In the genomic region with DNA sequence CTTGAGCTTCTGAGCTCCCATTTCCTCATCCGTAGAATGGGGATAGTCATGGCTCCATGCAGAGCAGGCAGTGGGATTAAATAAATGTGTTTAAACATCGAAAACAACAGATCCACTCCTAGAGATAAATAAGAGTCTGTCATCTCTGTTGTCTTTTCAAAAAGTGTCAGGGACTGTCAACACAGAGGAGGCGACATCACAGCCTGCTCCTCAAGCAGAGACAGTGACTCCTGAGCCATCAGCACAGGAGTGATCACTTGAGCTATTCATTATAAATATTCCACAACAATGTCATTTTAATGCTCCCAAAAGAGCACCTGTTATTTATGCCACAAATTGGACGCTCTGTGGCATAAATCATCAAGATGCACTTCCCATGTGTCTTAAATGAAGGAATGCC, we compare ENCODE assay signal across 28 cellular contexts.
"Had no signal": no experiment of that assay in that cellular context is flagged by ENCODE, and none has a peak within 500 bp of the region (broad histone marks: within the 10 kb centered on the region; RNA-seq: fewer than 3 reads in every experiment).

No MANE protein-coding gene starts in this region.

- H3K4me2 ChIP-seq: smooth muscle cell had no signal

- H3K27ac ChIP-seq: neutrophil, pancreas, psoas muscle, right lobe of liver, sigmoid colon, skin epidermis, spleen, suprapubic skin, testis, tibial artery, transverse colon, upper lobe of right lung, vagina had no signal

- H3K27me3 ChIP-seq: neutrophil, pancreas, right lobe of liver, sigmoid colon, spleen, suprapubic skin, testis, tibial artery, transverse colon, upper lobe of right lung, vagina had no signal

- H3K9me3 ChIP-seq: neutrophil, pancreas, psoas muscle, right lobe of liver, sigmoid colon, spleen, suprapubic skin, testis, tibial artery, transverse colon, upper lobe of right lung, vagina had no signal

- DNase-seq: naive thymus-derived CD4-positive, alpha-beta T cell; natural killer cell; nucleus accumbens; pancreas; psoas muscle; right cardiac atrium; right lobe of liver; sigmoid colon; spleen; stimulated activated CD4-positive, alpha-beta T cell treated with anti-CD3 and anti-CD28 coated beads, Interleukin-12 subunit alpha, Interleukin-12 subunit beta, amount 100 ng/mL, for 4 hours; stimulated activated CD4-positive, alpha-beta T cell treated with anti-CD3 and anti-CD28 coated beads, Interleukin-1b, Interleukin-23, amount 100 ng/mL, for 48 hours; stimulated activated CD4-positive, alpha-beta T cell treated with anti-CD3 and anti-CD28 coated beads, Interleukin-4, amount 100 ng/mL, for 1 hour; stimulated activated CD4-positive, alpha-beta T cell treated with anti-CD3 and anti-CD28 coated beads, Interleukin-4, amount 100 ng/mL, for 4 hours; stimulated activated CD8-positive, alpha-beta memory T cell treated with anti-CD3 and anti-CD28 coated beads, Interleukin-4, amount 100 ng/mL, for 48 hours; stimulated activated naive CD4-positive, alpha-beta T cell; stimulated activated naive CD8-positive, alpha-beta T cell treated with anti-CD3 and anti-CD28 coated beads, Interleukin-15, amount 100 ng/mL, for 72 hours; stimulated activated naive CD8-positive, alpha-beta T cell treated with anti-CD3 and anti-CD28 coated beads, Interleukin-15, Interleukin-2, amounts not matched to agents 100 U/mL and 50 U/mL, for 24 hours; substantia nigra; testis; tibial artery; transverse colon; upper lobe of right lung had no signal

- H3K36me3 ChIP-seq: neutrophil, pancreas, right lobe of liver, sigmoid colon, spleen, suprapubic skin, tibial artery, transverse colon, upper lobe of right lung, vagina had no signal

- ATAC-seq: naive thymus-derived CD4-positive, alpha-beta T cell; natural killer cell; psoas muscle; right cardiac atrium; right lobe of liver; stimulated activated memory B cell treated with anti-CD40 and anti-IgM and Interleukin-4, amounts not matched to agents 10 μg/mL and 1 μg/mL and 100 μg/mL, for 72 hours; stimulated activated naive CD8-positive, alpha-beta T cell treated with anti-CD3 and anti-CD28 coated beads, Interleukin-15, amount 100 ng/mL, for 72 hours; stimulated activated naive CD8-positive, alpha-beta T cell treated with anti-CD3 and anti-CD28 coated beads, Interleukin-15, Interleukin-2, amounts not matched to agents 100 U/mL and 50 U/mL, for 24 hours; upper lobe of right lung had no signal

- H3K4me1 ChIP-seq: pancreas, right lobe of liver, sigmoid colon, spleen, testis, tibial artery, transverse colon, upper lobe of right lung, vagina had no signal

- H3K4me3 ChIP-seq: pancreas, psoas muscle, right lobe of liver, sigmoid colon, skin epidermis, smooth muscle cell, spleen, suprapubic skin, testis, tibial artery, transverse colon, upper lobe of right lung, vagina had no signal
